ENCODE assay signal across 1 cellular context in the genomic region with DNA sequence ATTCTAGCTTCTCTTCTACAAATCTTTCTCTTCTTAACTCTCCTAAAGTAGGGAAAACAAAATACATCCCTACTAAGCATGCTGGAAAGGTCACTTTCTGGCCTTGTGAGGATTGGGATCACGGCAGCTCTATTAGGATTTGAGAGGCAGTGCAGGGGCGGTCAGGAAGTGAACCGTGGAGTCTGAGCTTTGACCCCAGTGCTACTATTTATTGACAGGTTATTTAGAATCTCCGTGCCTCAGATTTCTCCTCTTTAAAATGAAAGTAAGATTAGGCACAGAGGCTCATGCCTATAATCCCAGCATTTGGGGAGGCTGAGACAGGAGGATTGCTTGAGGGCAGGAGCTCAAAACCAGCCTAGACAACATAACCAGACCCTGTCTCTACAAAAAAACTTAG.
A peak's percentile ranks its signal among the peaks of the same experiment; 100 is the strongest.
TF ChIP-seq lines count a peak whose summit lies in the region.

No MANE protein-coding gene starts in this region.

TF ChIP-seq in liver, 16 proteins besides CTCF, POLR2A, EP300 and RAD21 (continued from another document):
- TF ChIP-seq FOXA2 (IDR thresholded peaks at IDR 0.05) = peak; percentile 36
- TF ChIP-seq, protein P1, sequence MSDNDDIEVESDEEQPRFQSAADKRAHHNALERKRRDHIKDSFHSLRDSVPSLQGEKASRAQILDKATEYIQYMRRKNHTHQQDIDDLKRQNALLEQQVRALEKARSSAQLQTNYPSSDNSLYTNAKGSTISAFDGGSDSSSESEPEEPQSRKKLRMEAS (IDR thresholded peaks at IDR 0.05) = peak; percentile 51
- TF ChIP-seq HNF4A (conservative IDR thresholded peaks at IDR 0.05) = peak; percentile 99
- TF ChIP-seq, protein P2, sequence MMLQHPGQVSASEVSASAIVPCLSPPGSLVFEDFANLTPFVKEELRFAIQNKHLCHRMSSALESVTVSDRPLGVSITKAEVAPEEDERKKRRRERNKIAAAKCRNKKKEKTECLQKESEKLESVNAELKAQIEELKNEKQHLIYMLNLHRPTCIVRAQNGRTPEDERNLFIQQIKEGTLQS (IDR thresholded peaks at IDR 0.05) = no peak
- TF ChIP-seq FOXA1 (IDR thresholded peaks at IDR 0.05) = no peak
- TF ChIP-seq, protein P3, sequence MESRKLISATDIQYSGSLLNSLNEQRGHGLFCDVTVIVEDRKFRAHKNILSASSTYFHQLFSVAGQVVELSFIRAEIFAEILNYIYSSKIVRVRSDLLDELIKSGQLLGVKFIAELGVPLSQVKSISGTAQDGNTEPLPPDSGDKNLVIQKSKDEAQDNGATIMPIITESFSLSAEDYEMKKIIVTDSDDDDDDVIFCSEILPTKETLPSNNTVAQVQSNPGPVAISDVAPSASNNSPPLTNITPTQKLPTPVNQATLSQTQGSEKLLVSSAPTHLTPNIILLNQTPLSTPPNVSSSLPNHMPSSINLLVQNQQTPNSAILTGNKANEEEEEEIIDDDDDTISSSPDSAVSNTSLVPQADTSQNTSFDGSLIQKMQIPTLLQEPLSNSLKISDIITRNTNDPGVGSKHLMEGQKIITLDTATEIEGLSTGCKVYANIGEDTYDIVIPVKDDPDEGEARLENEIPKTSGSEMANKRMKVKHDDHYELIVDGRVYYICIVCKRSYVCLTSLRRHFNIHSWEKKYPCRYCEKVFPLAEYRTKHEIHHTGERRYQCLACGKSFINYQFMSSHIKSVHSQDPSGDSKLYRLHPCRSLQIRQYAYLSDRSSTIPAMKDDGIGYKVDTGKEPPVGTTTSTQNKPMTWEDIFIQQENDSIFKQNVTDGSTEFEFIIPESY (IDR thresholded peaks at IDR 0.05) = peak; percentile 15
- TF ChIP-seq EGR1 (IDR thresholded peaks at IDR 0.05; ENCODE audit: low read depth in 2 of 2) = peak in 1 of 2 donors; percentile 34
- peak; percentile 86 for TF ChIP-seq HNF4G (IDR thresholded peaks at IDR 0.05)
- peak; percentile 59 to 64 for TF ChIP-seq RXRA (IDR thresholded peaks at IDR 0.05)
